34 cellular contexts compared by ENCODE assay signal in the genomic region with DNA sequence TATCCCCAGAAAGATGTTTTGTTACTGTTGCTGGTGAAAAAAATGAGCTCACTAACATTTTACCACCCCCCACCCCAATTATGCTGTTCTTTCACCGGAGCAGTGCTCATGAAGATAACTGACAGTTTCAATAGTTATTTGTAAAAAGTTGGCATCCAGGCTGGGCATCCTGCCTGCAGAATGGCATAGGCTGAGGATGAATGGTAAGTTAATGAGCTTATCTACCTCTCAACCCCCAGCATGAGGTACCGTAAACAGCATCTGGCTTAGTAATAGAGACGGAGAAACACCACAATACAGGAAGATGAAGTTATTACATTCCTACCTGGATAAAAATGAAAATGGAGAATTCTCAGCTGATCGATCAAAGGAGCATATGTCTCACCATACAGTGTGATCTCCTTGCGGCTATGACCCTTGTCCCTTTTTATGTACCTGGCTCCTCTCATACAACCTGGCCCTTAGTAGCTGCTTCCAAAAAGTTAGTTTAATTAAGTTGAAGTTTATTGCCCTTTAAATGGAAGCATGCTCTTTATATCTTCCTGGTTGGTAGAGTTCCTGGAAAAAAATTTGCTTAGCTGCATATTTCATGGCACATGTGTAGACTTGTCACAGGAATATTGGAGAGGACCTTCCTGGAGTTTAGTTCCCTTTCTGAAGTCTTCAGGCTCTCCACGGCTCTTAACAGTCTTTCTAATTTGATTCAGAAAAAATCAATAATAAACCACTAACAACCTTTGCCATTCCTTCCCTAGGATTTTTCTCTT.
DNase-seq lines count a peak whose midpoint lies in the region; ATAC-seq, FAIRE-seq and TF ChIP-seq lines count a peak whose summit lies in the region.
"Had no signal": no experiment of that assay in that cellular context is flagged by ENCODE, and none has a peak within 500 bp of the region (broad histone marks: within the 10 kb centered on the region; RNA-seq: fewer than 3 reads in every experiment).

No MANE protein-coding gene starts in this region.

- peak; percentile 81 for ATAC-seq in left colon
- ATAC-seq: activated T-cell treated with anti-CD3 and anti-CD28 coated beads, Interleukin-2, amount 50 U/mL, for 4 hours; CD8-positive, alpha-beta T cell; GM12878; left lung; T-cell had no signal

- TF ChIP-seq POLR2A in H54 (IDR thresholded peaks at IDR 0.05; ENCODE audit: low read depth, low read length), result no peak

- no peak for TF ChIP-seq CTCF in dorsolateral prefrontal cortex (IDR thresholded peaks at IDR 0.05 in 54 of 56, conservative IDR thresholded peaks at IDR 0.05 in 2 of 56; ENCODE audit: low read depth in 1 of 56, partially characterized antibody in 56 of 56)

- FAIRE-seq in H54 (lab: Jason Lieb, UNC), result no peak
- FAIRE-seq: colon, GM12878, GM19239, H1, HTR-8/SVneo had no signal

- H3K4me3 ChIP-seq in dorsolateral prefrontal cortex, result no peak overlapping the region
- H3K4me3 ChIP-seq: cardiac muscle cell, GM12878, left lung, right atrium auricular region, thoracic aorta, uterus had no signal

- DNase-seq in D341Med (ENCODE audit: low spot score), result peak; percentile 48
- DNase-seq in NCI-H1092 treated with DMSO at 0.1 percent for 48 hours (lab: John Stamatoyannopoulos, UW), result peak; percentile 47
- peak; percentile 39 for DNase-seq in NCI-H82 treated with DMSO at 0.1 percent for 48 hours (lab: John Stamatoyannopoulos, UW; ENCODE audit: unreplicated experiment)
- no peak for DNase-seq in left colon
- no peak for DNase-seq in H54 (ENCODE audit: insufficient read length, low spot score)
- DNase-seq in superior temporal gyrus (ENCODE audit: extremely low spot score), result no peak
- DNase-seq in dorsolateral prefrontal cortex, result no peak
- DNase-seq: ACHN; activated CD4-positive, alpha-beta T cell treated with anti-CD3 and anti-CD28 coated beads, Interleukin-2, amount 50 U/mL, for 1 hour; activated gamma-delta T cell; activated naive CD8-positive, alpha-beta T cell treated with anti-CD3 and anti-CD28 coated beads for 36 hours; activated T-cell treated with anti-CD3 and anti-CD28 coated beads, Interleukin-2, amount 50 U/mL, for 4 hours; anterior cingulate cortex; CD8-positive, alpha-beta T cell; effector CD4-positive, alpha-beta T cell; glutamatergic neuron; left lung; mesenchymal stem cell; NCI-H1417 treated with DMSO at 0.1 percent for 48 hours; NCI-H2081 treated with DMSO at 0.1 percent for 48 hours; NCI-H526; stimulated activated CD4-positive, alpha-beta T cell treated with anti-CD3 and anti-CD28 coated beads, Interleukin-1b, Interleukin-23, amount 100 ng/mL, for 48 hours; stimulated activated naive CD4-positive, alpha-beta T cell treated with Interleukin-2 at 50 U/mL for 16 hours; T-cell; uterus had no signal

- no peak overlapping the region for H3K27ac ChIP-seq in dorsolateral prefrontal cortex
- H3K27ac ChIP-seq: cardiac muscle cell, left lung, right atrium auricular region, RWPE1, thoracic aorta, uterus had no signal

- H3K27me3 ChIP-seq in dorsolateral prefrontal cortex, result peaks cover 0 to 16% (median 0%) of the 10 kb centered on the region in 45 donors
- H3K27me3 ChIP-seq: left lung, right atrium auricular region, uterus had no signal

- intact Hi-C loops in left colon (cut with DNase I, micrococcal nuclease), result loop anchor here in 1 of 2 donors (5.0 kb wide), 1 partner anchor 199 kb away; no protein-coding TSS in a partner anchor
- intact Hi-C loops in dorsolateral prefrontal cortex (cut with DNase I), result loop anchor here (2.0 to 5.0 kb wide), 2 partner anchors 199 to 290 kb away; no protein-coding TSS in a partner anchor

Comparison
In these comparisons a context has a peak if more than half of its experiments do, and no peak if none do; other contexts are left out.
1. DNase-seq: peak in D341Med (single experiment), NCI-H1092 treated with DMSO at 0.1 percent for 48 hours (single experiment) and NCI-H82 treated with DMSO at 0.1 percent for 48 hours (single experiment); none in left colon (0 of 2), H54 (single experiment), superior temporal gyrus (single experiment) and dorsolateral prefrontal cortex (0 of 10).